1 cellular context compared by ENCODE assay signal in genomic region chr16:70775399-70775798, GRCh38.
TF ChIP-seq lines count a peak whose summit lies in the region.

No MANE protein-coding gene starts in this region.

TF ChIP-seq in A549, 52 proteins besides CTCF, POLR2A, EP300 and RAD21 (continued from another document):
- no peak for TF ChIP-seq NR3C1 (IDR thresholded peaks at IDR 0.05)
- no peak for TF ChIP-seq HOXA7 (CRISPR knock-in tag; IDR thresholded peaks at IDR 0.05)
- TF ChIP-seq, protein P1, sequence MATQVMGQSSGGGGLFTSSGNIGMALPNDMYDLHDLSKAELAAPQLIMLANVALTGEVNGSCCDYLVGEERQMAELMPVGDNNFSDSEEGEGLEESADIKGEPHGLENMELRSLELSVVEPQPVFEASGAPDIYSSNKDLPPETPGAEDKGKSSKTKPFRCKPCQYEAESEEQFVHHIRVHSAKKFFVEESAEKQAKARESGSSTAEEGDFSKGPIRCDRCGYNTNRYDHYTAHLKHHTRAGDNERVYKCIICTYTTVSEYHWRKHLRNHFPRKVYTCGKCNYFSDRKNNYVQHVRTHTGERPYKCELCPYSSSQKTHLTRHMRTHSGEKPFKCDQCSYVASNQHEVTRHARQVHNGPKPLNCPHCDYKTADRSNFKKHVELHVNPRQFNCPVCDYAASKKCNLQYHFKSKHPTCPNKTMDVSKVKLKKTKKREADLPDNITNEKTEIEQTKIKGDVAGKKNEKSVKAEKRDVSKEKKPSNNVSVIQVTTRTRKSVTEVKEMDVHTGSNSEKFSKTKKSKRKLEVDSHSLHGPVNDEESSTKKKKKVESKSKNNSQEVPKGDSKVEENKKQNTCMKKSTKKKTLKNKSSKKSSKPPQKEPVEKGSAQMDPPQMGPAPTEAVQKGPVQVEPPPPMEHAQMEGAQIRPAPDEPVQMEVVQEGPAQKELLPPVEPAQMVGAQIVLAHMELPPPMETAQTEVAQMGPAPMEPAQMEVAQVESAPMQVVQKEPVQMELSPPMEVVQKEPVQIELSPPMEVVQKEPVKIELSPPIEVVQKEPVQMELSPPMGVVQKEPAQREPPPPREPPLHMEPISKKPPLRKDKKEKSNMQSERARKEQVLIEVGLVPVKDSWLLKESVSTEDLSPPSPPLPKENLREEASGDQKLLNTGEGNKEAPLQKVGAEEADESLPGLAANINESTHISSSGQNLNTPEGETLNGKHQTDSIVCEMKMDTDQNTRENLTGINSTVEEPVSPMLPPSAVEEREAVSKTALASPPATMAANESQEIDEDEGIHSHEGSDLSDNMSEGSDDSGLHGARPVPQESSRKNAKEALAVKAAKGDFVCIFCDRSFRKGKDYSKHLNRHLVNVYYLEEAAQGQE (IDR thresholded peaks at IDR 0.05): no peak
- no peak for TF ChIP-seq POLR2AphosphoS2 (conservative IDR thresholded peaks at IDR 0.05; ENCODE audit: low read length)
- TF ChIP-seq KDM5A (IDR thresholded peaks at IDR 0.05): no peak
- TF ChIP-seq, protein P2, sequence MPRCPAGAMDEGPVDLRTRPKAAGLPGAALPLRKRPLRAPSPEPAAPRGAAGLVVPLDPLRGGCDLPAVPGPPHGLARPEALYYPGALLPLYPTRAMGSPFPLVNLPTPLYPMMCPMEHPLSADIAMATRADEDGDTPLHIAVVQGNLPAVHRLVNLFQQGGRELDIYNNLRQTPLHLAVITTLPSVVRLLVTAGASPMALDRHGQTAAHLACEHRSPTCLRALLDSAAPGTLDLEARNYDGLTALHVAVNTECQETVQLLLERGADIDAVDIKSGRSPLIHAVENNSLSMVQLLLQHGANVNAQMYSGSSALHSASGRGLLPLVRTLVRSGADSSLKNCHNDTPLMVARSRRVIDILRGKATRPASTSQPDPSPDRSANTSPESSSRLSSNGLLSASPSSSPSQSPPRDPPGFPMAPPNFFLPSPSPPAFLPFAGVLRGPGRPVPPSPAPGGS (IDR thresholded peaks at IDR 0.05): no peak
- no peak for TF ChIP-seq SREBF2 (IDR thresholded peaks at IDR 0.05)
- no peak for TF ChIP-seq BHLHE40 (IDR thresholded peaks at IDR 0.05; ENCODE audit: low read depth, low read length)
- no peak for TF ChIP-seq CHD2 (IDR thresholded peaks at IDR 0.05; ENCODE audit: low read length, partially characterized antibody)
- no peak for TF ChIP-seq FOSB (CRISPR knock-in tag; IDR thresholded peaks at IDR 0.05)
- TF ChIP-seq, protein P3, sequence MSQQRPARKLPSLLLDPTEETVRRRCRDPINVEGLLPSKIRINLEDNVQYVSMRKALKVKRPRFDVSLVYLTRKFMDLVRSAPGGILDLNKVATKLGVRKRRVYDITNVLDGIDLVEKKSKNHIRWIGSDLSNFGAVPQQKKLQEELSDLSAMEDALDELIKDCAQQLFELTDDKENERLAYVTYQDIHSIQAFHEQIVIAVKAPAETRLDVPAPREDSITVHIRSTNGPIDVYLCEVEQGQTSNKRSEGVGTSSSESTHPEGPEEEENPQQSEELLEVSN (IDR thresholded peaks at IDR 0.05; ENCODE audit: borderline replicate concordance, low read depth): no peak
